1 cellular context compared by ENCODE assay signal in the genomic region with DNA sequence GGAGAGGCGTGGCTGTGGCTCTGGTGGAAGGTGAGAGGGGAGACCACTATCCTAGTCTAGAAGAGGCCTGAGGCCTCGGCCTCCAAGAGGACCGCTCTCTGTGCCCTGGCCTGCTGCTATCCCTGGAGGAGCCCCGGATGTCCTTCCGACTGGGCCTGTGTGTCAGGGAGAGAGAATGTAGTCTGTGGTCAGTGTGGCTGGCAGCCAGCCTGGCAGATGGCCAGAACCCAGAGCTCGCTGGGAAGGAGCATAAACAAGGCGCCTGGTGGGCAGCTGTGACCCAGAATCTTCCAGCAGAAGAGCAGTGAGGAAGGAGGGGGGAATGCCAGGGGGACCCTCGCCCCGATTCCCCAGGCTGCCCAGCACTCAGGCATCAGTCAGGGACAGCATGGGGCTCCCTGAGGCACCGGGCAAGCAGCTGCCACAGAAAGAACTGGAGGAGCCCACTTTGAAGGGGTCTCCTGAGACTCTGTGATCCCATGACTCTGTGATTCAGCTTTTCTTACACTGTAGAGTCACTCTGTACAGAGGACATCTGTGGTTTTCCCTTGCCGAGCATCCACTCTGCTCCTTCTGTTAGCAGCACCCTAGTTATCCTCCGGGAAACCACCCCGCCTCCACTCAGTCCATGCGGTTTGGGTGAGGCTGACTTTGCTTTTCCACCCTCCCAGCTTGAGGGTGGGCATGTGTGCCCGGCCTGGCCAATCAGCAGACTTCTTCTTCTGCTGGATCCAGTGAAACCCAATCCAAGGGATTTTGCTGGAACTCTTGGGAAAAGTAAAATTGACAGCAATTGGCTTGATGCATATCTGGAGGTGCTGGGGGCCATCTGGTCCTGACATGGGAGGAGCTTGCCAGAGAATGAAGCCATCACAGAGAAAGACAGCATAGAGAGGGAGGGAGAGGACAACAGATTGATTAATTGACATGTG.
TF ChIP-seq lines count a peak whose summit lies in the region.

No MANE protein-coding gene starts in this region.

TF ChIP-seq in HepG2, 621 proteins besides CTCF, POLR2A, EP300 and RAD21 (continued from another document):
- peak; percentile 18; the same call in 1 of the 2 replicates for TF ChIP-seq IRF2 (CRISPR knock-in tag; IDR thresholded peaks at IDR 0.05)
- peak; percentile 64; the same call in 1 of the 2 replicates for TF ChIP-seq ZFP91 (CRISPR knock-in tag; IDR thresholded peaks at IDR 0.05; ENCODE audit: borderline replicate concordance)
- no peak for TF ChIP-seq MAFK (conservative IDR thresholded peaks at IDR 0.05 in 1 of 2, IDR thresholded peaks at IDR 0.05 in 1 of 2; ENCODE audit: low read length in 2 of 2)
- TF ChIP-seq ZBED4 (CRISPR knock-in tag; IDR thresholded peaks at IDR 0.05; ENCODE audit: borderline replicate concordance) = peak; percentile 46; the same call in 1 of the 2 replicates
- TF ChIP-seq, protein P1, sequence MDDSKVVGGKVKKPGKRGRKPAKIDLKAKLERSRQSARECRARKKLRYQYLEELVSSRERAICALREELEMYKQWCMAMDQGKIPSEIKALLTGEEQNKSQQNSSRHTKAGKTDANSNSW (CRISPR knock-in tag; IDR thresholded peaks at IDR 0.05; ENCODE audit: borderline replicate concordance) = no peak
- peak; percentile 28; the same call in 1 of the 2 replicates for TF ChIP-seq USF2 (IDR thresholded peaks at IDR 0.05; ENCODE audit: low read depth, low read length)
- TF ChIP-seq USF2 (CRISPR knock-in tag; IDR thresholded peaks at IDR 0.05; ENCODE audit: borderline replicate concordance) = no peak
- TF ChIP-seq NAIF1 (CRISPR knock-in tag; IDR thresholded peaks at IDR 0.05; ENCODE audit: borderline replicate concordance) = no peak
- peak; percentile 28; the same call in 1 of the 2 replicates for TF ChIP-seq HDAC1 (CRISPR knock-in tag; IDR thresholded peaks at IDR 0.05)
- no peak; the same call in 1 of the 2 replicates for TF ChIP-seq ZBTB26 (CRISPR knock-in tag; IDR thresholded peaks at IDR 0.05; ENCODE audit: borderline replicate concordance)
- TF ChIP-seq ZNF549 (CRISPR knock-in tag; IDR thresholded peaks at IDR 0.05) = no peak
- TF ChIP-seq ZNF605 (CRISPR knock-in tag; IDR thresholded peaks at IDR 0.05) = no peak
- peak; percentile 43; the same call in 1 of the 2 replicates for TF ChIP-seq RXRB (CRISPR knock-in tag; IDR thresholded peaks at IDR 0.05; ENCODE audit: borderline replicate concordance)
- no peak for TF ChIP-seq CC2D1A (CRISPR knock-in tag; IDR thresholded peaks at IDR 0.05)
- TF ChIP-seq, protein P2, sequence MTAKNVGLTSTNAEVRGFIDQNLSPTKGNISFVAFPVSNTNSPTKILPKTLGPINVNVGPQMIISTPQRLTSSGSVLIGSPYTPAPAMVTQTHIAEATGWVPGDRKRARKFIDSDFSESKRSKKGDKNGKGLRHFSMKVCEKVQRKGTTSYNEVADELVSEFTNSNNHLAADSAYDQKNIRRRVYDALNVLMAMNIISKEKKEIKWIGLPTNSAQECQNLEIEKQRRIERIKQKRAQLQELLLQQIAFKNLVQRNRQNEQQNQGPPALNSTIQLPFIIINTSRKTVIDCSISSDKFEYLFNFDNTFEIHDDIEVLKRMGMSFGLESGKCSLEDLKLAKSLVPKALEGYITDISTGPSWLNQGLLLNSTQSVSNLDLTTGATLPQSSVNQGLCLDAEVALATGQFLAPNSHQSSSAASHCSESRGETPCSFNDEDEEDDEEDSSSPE (CRISPR knock-in tag; IDR thresholded peaks at IDR 0.05) = no peak
- TF ChIP-seq GATAD2A (CRISPR knock-in tag; IDR thresholded peaks at IDR 0.05) = peak; percentile 53; the same call in 1 of the 2 replicates
- TF ChIP-seq HMG20A (CRISPR knock-in tag; IDR thresholded peaks at IDR 0.05; ENCODE audit: borderline replicate concordance) = peak; percentile 36; the same call in 1 of the 2 replicates
- peak; percentile 58 for TF ChIP-seq RBM39 (IDR thresholded peaks at IDR 0.05; ENCODE audit: low read depth, low read length, poor library complexity, severe bottlenecking)
- TF ChIP-seq SMYD3 (CRISPR knock-in tag; IDR thresholded peaks at IDR 0.05) = no peak
- TF ChIP-seq SP2 (CRISPR knock-in tag; IDR thresholded peaks at IDR 0.05) = 0 out of 2 replicates have a peak, but pooled peaks have one; percentile 26
- peak; percentile 81 for TF ChIP-seq CBFB (CRISPR knock-in tag; IDR thresholded peaks at IDR 0.05)
